ENCODE assay signal across 15 cellular contexts in the genomic region with DNA sequence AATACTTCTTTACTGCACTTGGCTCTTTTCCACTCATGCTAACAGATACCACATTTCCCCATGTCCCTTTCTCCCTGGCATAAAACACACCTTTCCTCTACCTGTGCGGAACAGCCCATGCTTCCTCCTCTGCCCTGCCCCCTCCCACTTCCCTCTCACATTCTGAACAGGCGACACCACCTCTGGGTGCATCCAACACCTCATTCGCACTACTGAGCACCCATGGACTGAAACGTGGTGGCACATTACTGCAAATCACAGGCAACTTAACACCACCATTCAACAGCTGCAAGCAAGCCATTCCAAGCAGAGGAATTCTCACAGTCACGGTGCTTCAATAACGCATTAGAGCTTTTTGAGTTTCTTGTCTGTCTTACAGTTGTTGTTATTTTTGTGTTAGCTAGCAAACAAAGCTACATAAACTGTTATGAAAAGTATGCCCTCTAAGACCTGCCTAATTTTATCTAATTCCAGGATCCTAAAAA.
DNase-seq lines count a peak whose midpoint lies in the region; ATAC-seq and TF ChIP-seq lines count a peak whose summit lies in the region.
"Had no signal": no experiment of that assay in that cellular context is flagged by ENCODE, and none has a peak within 500 bp of the region (broad histone marks: within the 10 kb centered on the region; RNA-seq: fewer than 3 reads in every experiment).

No MANE protein-coding gene starts in this region.

- WGBS in smooth muscle cell (ENCODE audit: low lambda C conversion rate): 74% methylated on average over 6 of the region's 6 CpGs

- no peak overlapping the region for H3K4me3 ChIP-seq in brain microvascular endothelial cell (ENCODE audit: low read depth, low read length)
- H3K4me3 ChIP-seq in smooth muscle cell: no peak overlapping the region
- H3K4me3 ChIP-seq: HAP-1 had no signal

- DNase-seq in LHCN-M2 (ENCODE audit: low read depth): peak; percentile 42
- DNase-seq in brain microvascular endothelial cell: no peak
- peak; percentile 63 for DNase-seq in myocyte (ENCODE audit: low read depth)
- no peak for DNase-seq in smooth muscle cell (lab: John Stamatoyannopoulos, UW; ENCODE audit: unreplicated experiment)
- DNase-seq in stimulated activated naive CD8-positive, alpha-beta T cell treated with anti-CD3 and anti-CD28 coated beads, Interleukin-15, amount 100 ng/mL, for 72 hours: no peak
- DNase-seq in activated CD8-positive, alpha-beta memory T cell treated with anti-CD3 and anti-CD28 coated beads, Interleukin-2, amount 50 U/mL, for 48 hours: no peak
- DNase-seq: CD4-positive, alpha-beta T cell; DMS79; NCI-H1417; NCI-H1930; NCI-H446; Right ventricle myocardium superior had no signal

- no peaks in the 10 kb centered on the region for H3K27me3 ChIP-seq in brain microvascular endothelial cell (replicated peaks)
- no peaks in the 10 kb centered on the region for H3K27me3 ChIP-seq in smooth muscle cell (ENCODE audit: low read depth)

- in situ Hi-C loops in brain microvascular endothelial cell (cut with HindIII; ENCODE audit: low pct_ligation_motif_present, low sequenced_read_pairs): no loop called here

- H3K9me3 Mint-ChIP-seq in stimulated activated naive CD8-positive, alpha-beta T cell treated with anti-CD3 and anti-CD28 coated beads, Interleukin-15, amount 100 ng/mL, for 72 hours: peaks cover 13 to 31% of the 10 kb centered on the region in 2 donors

- H3K79me2 ChIP-seq in smooth muscle cell (ENCODE audit: low read depth): no peaks in the 10 kb centered on the region

- no peaks in the 10 kb centered on the region for H3K27me3 Mint-ChIP-seq in stimulated activated naive CD8-positive, alpha-beta T cell treated with anti-CD3 and anti-CD28 coated beads, Interleukin-15, amount 100 ng/mL, for 72 hours
- H3K27me3 Mint-ChIP-seq: CD4-positive, alpha-beta T cell had no signal

- H3K4me1 ChIP-seq in smooth muscle cell (ENCODE audit: low read depth): peaks cover 12% of the 10 kb centered on the region
- H3K4me1 ChIP-seq: HAP-1 had no signal

- H3K27ac Mint-ChIP-seq in stimulated activated naive CD8-positive, alpha-beta T cell treated with anti-CD3 and anti-CD28 coated beads, Interleukin-15, amount 100 ng/mL, for 72 hours: no peak overlapping the region
- H3K27ac Mint-ChIP-seq: CD4-positive, alpha-beta T cell had no signal

- no peak overlapping the region for H3K9ac ChIP-seq in smooth muscle cell (ENCODE audit: low read depth)

- TF ChIP-seq CTCF in brain microvascular endothelial cell (IDR thresholded peaks at IDR 0.05; ENCODE audit: low read depth, low read length, missing control alignments) (no peak), smooth muscle cell (IDR thresholded peaks at IDR 0.05; ENCODE audit: borderline replicate concordance, insufficient read depth, poor library complexity, severe bottlenecking) (no peak)

- no peaks in the 10 kb centered on the region for H3K4me1 Mint-ChIP-seq in stimulated activated naive CD8-positive, alpha-beta T cell treated with anti-CD3 and anti-CD28 coated beads, Interleukin-15, amount 100 ng/mL, for 72 hours

- no peak overlapping the region for H3K4me3 Mint-ChIP-seq in stimulated activated naive CD8-positive, alpha-beta T cell treated with anti-CD3 and anti-CD28 coated beads, Interleukin-15, amount 100 ng/mL, for 72 hours
- H3K4me3 Mint-ChIP-seq: CD4-positive, alpha-beta T cell had no signal

- peaks cover 7% of the 10 kb centered on the region for H3F3A ChIP-seq in smooth muscle cell (ENCODE audit: low read depth)

- no peaks in the 10 kb centered on the region for H4K20me1 ChIP-seq in smooth muscle cell (ENCODE audit: low read depth)

- no peaks in the 10 kb centered on the region for H3K9me3 ChIP-seq in smooth muscle cell (replicated peaks; ENCODE audit: low read depth)
- H3K9me3 ChIP-seq: HAP-1 had no signal

- no peak for ATAC-seq in stimulated activated naive CD8-positive, alpha-beta T cell treated with anti-CD3 and anti-CD28 coated beads, Interleukin-15, amount 100 ng/mL, for 72 hours
- ATAC-seq in GM21737 (IDR thresholded peaks at IDR 0.05; ENCODE audit: unreplicated experiment): no peak
- ATAC-seq: SK-N-SH treated with all-trans-retinoic acid at 6 μM for 48 hours had no signal

- H2AFZ ChIP-seq in smooth muscle cell (ENCODE audit: low read depth): no peak overlapping the region

- H3K36me3 ChIP-seq in brain microvascular endothelial cell (replicated peaks) (no peaks in the 10 kb centered on the region), smooth muscle cell (ENCODE audit: low read depth) (no peaks in the 10 kb centered on the region)
- H3K36me3 ChIP-seq: HAP-1 had no signal

- H3K4me2 ChIP-seq in smooth muscle cell: peak overlapping the region; percentile 45

- peak overlapping the region; percentile 77 for H3K27ac ChIP-seq in brain microvascular endothelial cell
- H3K27ac ChIP-seq in smooth muscle cell (ENCODE audit: low read depth): no peak overlapping the region

Comparison
In these comparisons a context has a peak if more than half of its experiments do, and no peak if none do; other contexts are left out.
1. DNase-seq: peak in LHCN-M2 (single experiment) and myocyte (single experiment); none in brain microvascular endothelial cell (single experiment), smooth muscle cell (single experiment), stimulated activated naive CD8-positive, alpha-beta T cell treated with anti-CD3 and anti-CD28 coated beads, Interleukin-15, amount 100 ng/mL, for 72 hours (0 of 2) and activated CD8-positive, alpha-beta memory T cell treated with anti-CD3 and anti-CD28 coated beads, Interleukin-2, amount 50 U/mL, for 48 hours (single experiment).